In the genomic region with DNA sequence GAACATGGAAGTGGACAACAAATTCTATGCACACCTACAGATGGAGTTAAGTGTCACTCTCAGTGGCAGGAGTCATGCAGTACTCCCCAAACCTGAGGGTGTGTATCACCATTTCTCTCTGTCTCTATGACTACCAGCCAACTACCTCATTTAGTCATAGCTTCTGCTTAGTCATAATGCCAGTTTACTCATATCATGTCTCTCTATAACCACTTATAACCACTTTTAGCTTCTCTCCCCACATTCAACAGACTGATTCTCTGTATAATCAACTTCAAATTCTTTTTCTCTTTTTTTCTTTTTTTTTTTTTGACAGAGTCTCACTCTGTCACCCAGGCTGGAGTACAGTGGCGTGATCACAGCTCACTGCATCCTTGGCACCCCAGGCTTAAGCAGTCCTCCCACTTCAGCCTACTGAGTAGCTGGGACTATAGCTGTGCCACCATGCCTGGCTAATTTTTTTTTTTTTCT, we compare ENCODE assay signal across 9 cellular contexts. TPM values are rescaled to one million over a fixed set of nuclear protein-coding genes. Genes with fewer than 3 reads are reported as not detected.
DNase-seq lines count a peak whose midpoint lies in the region; ATAC-seq, FAIRE-seq and TF ChIP-seq lines count a peak whose summit lies in the region.
"Had no signal": no experiment of that assay in that cellular context is flagged by ENCODE, and none has a peak within 500 bp of the region (broad histone marks: within the 10 kb centered on the region; RNA-seq: fewer than 3 reads in every experiment).

No MANE protein-coding gene starts in this region.

- peak overlapping the region; percentile 93 for H3K27ac Mint-ChIP-seq in activated T-helper 17 cell treated with anti-CD3 and anti-CD28 coated beads, Interleukin-2, amount 50 U/mL, for 72 hours
- H3K27ac Mint-ChIP-seq in naive thymus-derived CD4-positive, alpha-beta T cell = peak overlapping the region in 1 of 9 donors; percentile 77
- H3K27ac Mint-ChIP-seq in mesothelial cell of epicardium = no peak overlapping the region

- FAIRE-seq in D721Med (lab: Jason Lieb, UNC) = no peak

- CTCF ChIA-PET in naive thymus-derived CD4-positive, alpha-beta T cell (lab: Charles Lee) = interaction anchor here (0.7 kb wide), 1 partner anchor 417 kb away, joined by 4 read pairs; no protein-coding TSS in a partner anchor

- ATAC-seq in HG02642 (IDR thresholded peaks at IDR 0.05; ENCODE audit: poor library complexity, unreplicated experiment) = peak; percentile 100
- ATAC-seq in activated T-helper 17 cell treated with anti-CD3 and anti-CD28 coated beads, Interleukin-2, amount 50 U/mL, for 72 hours (replicated peaks) = peak; percentile 98
- peak; percentile 96 for ATAC-seq in naive thymus-derived CD4-positive, alpha-beta T cell

- H3K27me3 Mint-ChIP-seq in activated T-helper 17 cell treated with anti-CD3 and anti-CD28 coated beads, Interleukin-2, amount 50 U/mL, for 72 hours = no peaks in the 10 kb centered on the region
- H3K27me3 Mint-ChIP-seq in naive thymus-derived CD4-positive, alpha-beta T cell = no peaks in the 10 kb centered on the region
- no peaks in the 10 kb centered on the region for H3K27me3 Mint-ChIP-seq in mesothelial cell of epicardium (ENCODE audit: low read depth)

- POLR2A ChIA-PET in naive thymus-derived CD4-positive, alpha-beta T cell (lab: Charles Lee) = no interaction called here

- no peaks in the 10 kb centered on the region for H3K36me3 ChIP-seq in naive thymus-derived CD4-positive, alpha-beta T cell (ENCODE audit: control insufficient read depth in 2 of 3, insufficient read depth in 3 of 3, low read length in 3 of 3)
- H3K36me3 ChIP-seq: BLaER1 treated with 17β-estradiol and CSF1 and Interleukin-3, amounts not matched to agents 10 nM and 100 nM had no signal

- peaks cover 4% of the 10 kb centered on the region for H3K4me1 Mint-ChIP-seq in activated T-helper 17 cell treated with anti-CD3 and anti-CD28 coated beads, Interleukin-2, amount 50 U/mL, for 72 hours
- peaks cover 0 to 6% (median 0%) of the 10 kb centered on the region in 7 donors for H3K4me1 Mint-ChIP-seq in naive thymus-derived CD4-positive, alpha-beta T cell
- peaks cover under 1% of the 10 kb centered on the region for H3K4me1 Mint-ChIP-seq in mesothelial cell of epicardium

- DNase-seq in NK-92 treated with Interleukin-12 subunit alpha and Interleukin-12 subunit beta, amount 100 ng/mL, for 24 hours (lab: John Stamatoyannopoulos, UW) = peak; percentile 16
- DNase-seq in NK-92 (lab: John Stamatoyannopoulos, UW; ENCODE audit: unreplicated experiment) (no peak), MV-4-11 (lab: John Stamatoyannopoulos, UW) (peak; percentile 95), D721Med (ENCODE audit: insufficient read length, low spot score) (no peak), mesothelial cell of epicardium (ENCODE audit: low spot score in 2 of 2, unreplicated experiment in 2 of 2) (no peak)
- DNase-seq in naive thymus-derived CD4-positive, alpha-beta T cell = peak in 1 of 9 donors; percentile 49

- TF ChIP-seq CTCF in D721Med (IDR thresholded peaks at IDR 0.05; ENCODE audit: insufficient read depth, missing control alignments) (no peak), mesothelial cell of epicardium (IDR thresholded peaks at IDR 0.05; ENCODE audit: unreplicated experiment) (no peak)

- H3K9me3 Mint-ChIP-seq in activated T-helper 17 cell treated with anti-CD3 and anti-CD28 coated beads, Interleukin-2, amount 50 U/mL, for 72 hours = no peaks in the 10 kb centered on the region
- no peaks in the 10 kb centered on the region for H3K9me3 Mint-ChIP-seq in naive thymus-derived CD4-positive, alpha-beta T cell
- H3K9me3 Mint-ChIP-seq in mesothelial cell of epicardium = no peaks in the 10 kb centered on the region

- no peaks in the 10 kb centered on the region for H3K27me3 ChIP-seq in naive thymus-derived CD4-positive, alpha-beta T cell (ENCODE audit: control insufficient read depth in 2 of 2, insufficient read depth in 2 of 2, low read length in 2 of 2)
- H3K27me3 ChIP-seq: BLaER1 treated with 17β-estradiol and CSF1 and Interleukin-3, amounts not matched to agents 10 nM and 100 nM had no signal

- no peak overlapping the region for H3K4me3 ChIP-seq in naive thymus-derived CD4-positive, alpha-beta T cell (ENCODE audit: low read length)
- H3K4me3 ChIP-seq: BLaER1 treated with 17β-estradiol and CSF1 and Interleukin-3, amounts not matched to agents 10 nM and 100 nM had no signal

- intact Hi-C loops in naive thymus-derived CD4-positive, alpha-beta T cell (cut with micrococcal nuclease) = loop anchor here in 1 of 2 donors (1.0 to 2.0 kb wide), 3 partner anchors 14 to 129 kb away; partner anchors contain the start of genes AMD1, CDK19 and GTF3C6

- H3K4me3 Mint-ChIP-seq in activated T-helper 17 cell treated with anti-CD3 and anti-CD28 coated beads, Interleukin-2, amount 50 U/mL, for 72 hours = peak overlapping the region; percentile 38
- no peak overlapping the region for H3K4me3 Mint-ChIP-seq in naive thymus-derived CD4-positive, alpha-beta T cell
- no peak overlapping the region for H3K4me3 Mint-ChIP-seq in mesothelial cell of epicardium

- no peaks in the 10 kb centered on the region for H3K9me3 ChIP-seq in naive thymus-derived CD4-positive, alpha-beta T cell (ENCODE audit: control insufficient read depth in 2 of 3, low read length in 3 of 3)
- H3K9me3 ChIP-seq: BLaER1 treated with 17β-estradiol and CSF1 and Interleukin-3, amounts not matched to agents 10 nM and 100 nM had no signal

- no peaks in the 10 kb centered on the region for H3K36me3 Mint-ChIP-seq in activated T-helper 17 cell treated with anti-CD3 and anti-CD28 coated beads, Interleukin-2, amount 50 U/mL, for 72 hours (ENCODE audit: low read depth)
- H3K36me3 Mint-ChIP-seq in naive thymus-derived CD4-positive, alpha-beta T cell = no peaks in the 10 kb centered on the region
- H3K36me3 Mint-ChIP-seq in mesothelial cell of epicardium = no peaks in the 10 kb centered on the region

- no peaks in the 10 kb centered on the region for H3K4me1 ChIP-seq in naive thymus-derived CD4-positive, alpha-beta T cell (ENCODE audit: control insufficient read depth in 2 of 2, insufficient read depth in 2 of 2, low read length in 2 of 2)

- H3K27ac ChIP-seq in naive thymus-derived CD4-positive, alpha-beta T cell (ENCODE audit: low read depth, low read length) = no peak overlapping the region

RNA-seq across cellular contexts. Expression of gene GTF3C6, which starts 13.8 kb away (rescaled TPM):
- 100 to 1,000 TPM in 1 of 2 donors, 10 to 100 TPM in 1; 55.8 to 123 TPM for total RNA-seq in activated T-helper 17 cell treated with anti-CD3 and anti-CD28 coated beads, Interleukin-2, amount 50 U/mL, for 72 hours
- 100 to 1,000 TPM in 1 of 5 experiments, 10 to 100 TPM in 4; 18.1 to 100 (median 29.9) TPM for total RNA-seq in naive thymus-derived CD4-positive, alpha-beta T cell
- polyA plus RNA-seq in naive thymus-derived CD4-positive, alpha-beta T cell = 100 to 1,000 TPM in 1 of 2 donors, 10 to 100 TPM in 1; 89.9 to 102 TPM
- 56.6 to 58.8 TPM (median 58.8 TPM) in 3 replicates for total RNA-seq in mesothelial cell of epicardium

RNA-seq across cellular contexts. Expression of gene RPF2, which starts 37.1 kb away (rescaled TPM):
- 10 to 100 TPM; 38.4 to 55.9 TPM for total RNA-seq in activated T-helper 17 cell treated with anti-CD3 and anti-CD28 coated beads, Interleukin-2, amount 50 U/mL, for 72 hours
- total RNA-seq in naive thymus-derived CD4-positive, alpha-beta T cell = 10 to 100 TPM in 4 of 5 experiments, 1 to 10 TPM in 1; 8.7 to 29.7 (median 13.2) TPM
- polyA plus RNA-seq in naive thymus-derived CD4-positive, alpha-beta T cell = 10 to 100 TPM; 19.0 to 29.0 TPM
- 20.7 to 23.6 TPM (median 22.9 TPM) in 3 replicates for total RNA-seq in mesothelial cell of epicardium

Comparison
In these comparisons a context has a peak if more than half of its experiments do, and no peak if none do; other contexts are left out.
1. DNase-seq: peak in NK-92 treated with Interleukin-12 subunit alpha and Interleukin-12 subunit beta, amount 100 ng/mL, for 24 hours (single experiment) and MV-4-11 (single experiment); none in NK-92 (single experiment), D721Med (single experiment) and mesothelial cell of epicardium (0 of 2).
2. Peak in every context shown above with its lines, with median percentiles within 50 percentile points of each other: ATAC-seq.